Comparison of ENCODE assay signal across 17 cellular contexts in the genomic region with DNA sequence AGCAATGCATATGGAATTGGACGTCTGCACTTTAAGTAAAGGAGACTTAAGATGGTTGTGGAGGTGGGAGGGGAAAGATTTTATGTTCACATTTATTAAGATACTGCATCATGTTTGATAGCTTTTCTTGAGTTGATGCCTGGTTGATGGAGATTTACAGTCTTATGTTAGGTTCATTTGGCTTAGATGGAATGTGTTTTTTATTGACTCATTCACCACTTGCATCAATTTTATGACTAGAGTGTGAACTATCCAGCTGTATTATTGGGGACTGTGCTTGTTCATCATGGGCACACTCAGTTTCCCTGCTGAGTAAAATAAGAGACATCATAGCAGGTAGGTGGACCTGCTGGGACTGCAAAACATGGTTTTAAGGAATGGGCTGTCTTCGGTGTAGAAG.
"Had no signal": no experiment of that assay in that cellular context is flagged by ENCODE, and none has a peak within 500 bp of the region (broad histone marks: within the 10 kb centered on the region; RNA-seq: fewer than 3 reads in every experiment).

No MANE protein-coding gene starts in this region.

- H3K4me3 ChIP-seq: colonic mucosa, hepatocyte, lung, right lobe of liver, spleen, suprapubic skin, upper lobe of left lung had no signal

- H3K4me3 Mint-ChIP-seq: activated CD4-positive, alpha-beta memory T cell treated with anti-CD3 and anti-CD28 coated beads, Interleukin-2, amount 10 ng/mL, durations not matched to agents 7 days and 5 days; activated naive CD8-positive, alpha-beta T cell treated with anti-CD3 and anti-CD28 coated beads for 36 hours; naive thymus-derived CD4-positive, alpha-beta T cell had no signal

- H3K27ac Mint-ChIP-seq: activated CD4-positive, alpha-beta memory T cell treated with anti-CD3 and anti-CD28 coated beads, Interleukin-2, amount 10 ng/mL, durations not matched to agents 7 days and 5 days; activated naive CD8-positive, alpha-beta T cell treated with anti-CD3 and anti-CD28 coated beads for 36 hours; naive thymus-derived CD4-positive, alpha-beta T cell had no signal

- ATAC-seq: left cardiac atrium; naive thymus-derived CD4-positive, alpha-beta T cell; right lobe of liver had no signal

- H3K4me1 ChIP-seq: colonic mucosa, right lobe of liver, upper lobe of left lung had no signal

- H3K9me3 ChIP-seq: colonic mucosa, neutrophil, suprapubic skin, upper lobe of left lung had no signal

- H3K27me3 ChIP-seq: colonic mucosa, hepatocyte, neutrophil, right lobe of liver, spleen, suprapubic skin, upper lobe of left lung had no signal

- H3K36me3 ChIP-seq: colonic mucosa, neutrophil, right lobe of liver, spleen, suprapubic skin, upper lobe of left lung had no signal

- DNase-seq: activated CD4-positive, alpha-beta memory T cell treated with anti-CD3 and anti-CD28 coated beads, Interleukin-2, amount 10 ng/mL, durations not matched to agents 7 days and 5 days; activated gamma-delta T cell treated with Interleukin-2 at 50 U/mL for 16 hours; activated naive CD8-positive, alpha-beta T cell treated with anti-CD3 and anti-CD28 coated beads for 36 hours; activated T-cell treated with anti-CD3 and anti-CD28 coated beads, Interleukin-2, amount 50 U/mL, for 48 hours; colonic mucosa; effector CD4-positive, alpha-beta T cell; left cardiac atrium; naive thymus-derived CD4-positive, alpha-beta T cell; right lobe of liver; stimulated activated CD4-positive, alpha-beta T cell treated with anti-CD3 and anti-CD28 coated beads, Interleukin-2, amount 100 ng/mL, for 24 hours; stimulated activated naive CD4-positive, alpha-beta T cell treated with Interleukin-2 at 50 U/mL for 16 hours; upper lobe of left lung had no signal

- H3K27ac ChIP-seq: colonic mucosa, hepatocyte, neutrophil, right lobe of liver, spleen, suprapubic skin, upper lobe of left lung had no signal

- H3K9me3 Mint-ChIP-seq: activated CD4-positive, alpha-beta memory T cell treated with anti-CD3 and anti-CD28 coated beads, Interleukin-2, amount 10 ng/mL, durations not matched to agents 7 days and 5 days; activated naive CD8-positive, alpha-beta T cell treated with anti-CD3 and anti-CD28 coated beads for 36 hours had no signal

- H3K27me3 Mint-ChIP-seq: activated CD4-positive, alpha-beta memory T cell treated with anti-CD3 and anti-CD28 coated beads, Interleukin-2, amount 10 ng/mL, durations not matched to agents 7 days and 5 days; activated naive CD8-positive, alpha-beta T cell treated with anti-CD3 and anti-CD28 coated beads for 36 hours; naive thymus-derived CD4-positive, alpha-beta T cell had no signal
